ENCODE assay signal across 16 cellular contexts in the genomic region with DNA sequence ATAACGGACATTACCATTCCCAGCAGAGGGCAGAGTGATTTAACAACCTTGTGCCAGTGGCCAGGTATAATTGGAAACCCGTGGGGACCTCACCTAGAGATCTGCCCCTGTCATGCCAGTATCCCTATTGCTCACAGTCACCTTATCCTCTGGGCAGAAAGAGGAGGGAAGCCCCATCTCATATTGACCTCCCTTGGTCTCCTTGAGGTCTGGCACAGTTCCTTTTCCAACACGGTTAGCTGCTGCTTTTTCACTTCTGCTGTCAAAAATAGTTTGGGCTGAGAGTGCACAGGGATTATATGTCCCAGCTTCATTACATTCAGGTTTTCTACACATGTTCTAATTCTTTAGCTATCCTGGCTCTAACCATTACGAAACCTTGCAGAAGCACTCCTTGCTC.
"Had no signal": no experiment of that assay in that cellular context is flagged by ENCODE, and none has a peak within 500 bp of the region (broad histone marks: within the 10 kb centered on the region; RNA-seq: fewer than 3 reads in every experiment).

No MANE protein-coding gene starts in this region.

- H3K4me3 ChIP-seq: breast epithelium, esophagus muscularis mucosa, tibial nerve had no signal

- H3K36me3 ChIP-seq: breast epithelium, esophagus muscularis mucosa, tibial nerve had no signal

- H3K4me1 ChIP-seq: breast epithelium, tibial nerve had no signal

- H3K27ac ChIP-seq: breast epithelium, esophagus muscularis mucosa, tibial nerve had no signal

- ATAC-seq: natural killer cell; sciatic nerve; stimulated activated naive B cell treated with anti-CD40 and anti-IgM and Interleukin-4, amounts not matched to agents 10 μg/mL and 1 μg/mL and 100 μg/mL, for 72 hours had no signal

- H3K27me3 ChIP-seq: breast epithelium, esophagus muscularis mucosa, tibial nerve had no signal

- DNase-seq: activated CD4-positive, alpha-beta T cell treated with anti-CD3 and anti-CD28 coated beads, Interleukin-2, amount 50 U/mL, for 4 hours; activated CD4-positive, CD25-positive, alpha-beta regulatory T cell treated with anti-CD3 and anti-CD28 coated beads, Interleukin-2, amount 50 U/mL, for 72 hours; activated gamma-delta T cell treated with Interleukin-2 at 50 U/mL for 16 hours; activated naive CD8-positive, alpha-beta T cell treated with anti-CD3 and anti-CD28 coated beads, Interleukin-2, amount 10 ng/mL, durations not matched to agents 7 days and 5 days; activated T-cell treated with anti-CD3 and anti-CD28 coated beads, Interleukin-2, amount 50 U/mL, for 48 hours; aorta; foreskin fibroblast; natural killer cell; occipital lobe; stimulated activated CD4-positive, alpha-beta T cell treated with anti-CD3 and anti-CD28 coated beads, Interleukin-2, amount 100 ng/mL, for 24 hours; stimulated activated naive B cell treated with anti-CD40 and anti-IgM and Interleukin-4, amounts not matched to agents 10 μg/mL and 1 μg/mL and 100 μg/mL, for 72 hours; T-helper 2 cell had no signal
